In genomic region chr2:227479865-227480475, GRCh38 we compare ENCODE assay signal across 1 cellular context.
TF ChIP-seq lines count a peak whose summit lies in the region.

No MANE protein-coding gene starts in this region.

TF ChIP-seq in GM12878, 131 proteins besides CTCF, POLR2A, EP300 and RAD21 (continued from another document):
- TF ChIP-seq PKNOX1 (IDR thresholded peaks at IDR 0.05) (peak; percentile 91), ZNF622 (IDR thresholded peaks at IDR 0.05) (no peak), HSF1 (IDR thresholded peaks at IDR 0.05; ENCODE audit: low read depth, low read length) (no peak), ZBTB33 (IDR thresholded peaks at IDR 0.05) (no peak), SMC3 (IDR thresholded peaks at IDR 0.05; ENCODE audit: borderline replicate concordance, low read length) (peak; percentile 18; the same call in 1 of the 2 replicates), SUZ12 (IDR thresholded peaks at IDR 0.05; ENCODE audit: unreplicated experiment) (no peak), IKZF2 (IDR thresholded peaks at IDR 0.05) (peak in 1 of 2 experiments; percentile 45; a peak in 1 of 4 replicates), ZNF217 (IDR thresholded peaks at IDR 0.05) (no peak)
